Comparison of ENCODE assay signal across 23 cellular contexts in genomic region chr22:49350441-49351121, GRCh38.
DNase-seq lines count a peak whose midpoint lies in the region; TF ChIP-seq lines count a peak whose summit lies in the region.
"Had no signal": no experiment of that assay in that cellular context is flagged by ENCODE, and none has a peak within 500 bp of the region (broad histone marks: within the 10 kb centered on the region; RNA-seq: fewer than 3 reads in every experiment).

No MANE protein-coding gene starts in this region.

- H3K36me3 ChIP-seq in OCI-LY7 (ENCODE audit: insufficient read depth, low read length): no peaks in the 10 kb centered on the region
- H3K36me3 ChIP-seq: colonic mucosa, gastroesophageal sphincter, left ventricle myocardium inferior had no signal

- POLR2A ChIA-PET in OCI-LY7 (lab: Charles Lee): interaction anchor here (0.5 to 2.3 kb wide), 4 partner anchors 10 to 38 kb away, joined by 3 to 15 read pairs (median 3); no protein-coding TSS in a partner anchor

- intact Hi-C loops in OCI-LY7 (cut with micrococcal nuclease; ENCODE audit: unreplicated experiment): loop anchor here (2.0 to 10.0 kb wide), 4 partner anchors 30 to 584 kb away; no protein-coding TSS in a partner anchor

- H3K4me2 ChIP-seq in OCI-LY7 (ENCODE audit: low read length): peak overlapping the region; percentile 73
- H3K4me2 ChIP-seq: PC-9 had no signal

- peaks cover 70% of the 10 kb centered on the region for H3K4me1 ChIP-seq in OCI-LY7 (ENCODE audit: insufficient read depth, low read length, poor library complexity, severe bottlenecking)
- H3K4me1 ChIP-seq: colonic mucosa, gastroesophageal sphincter, left ventricle myocardium inferior, parathyroid adenoma had no signal

- H4K20me1 ChIP-seq in OCI-LY7 (ENCODE audit: insufficient read depth, low read length): no peaks in the 10 kb centered on the region

- H3K9me3 ChIP-seq in OCI-LY7 (ENCODE audit: low read length): no peaks in the 10 kb centered on the region
- H3K9me3 ChIP-seq: colonic mucosa, gastroesophageal sphincter, left ventricle myocardium inferior had no signal

- H3K27ac ChIP-seq in OCI-LY7 (ENCODE audit: low read depth, low read length, poor library complexity, severe bottlenecking): peak overlapping the region; percentile 98
- H3K27ac ChIP-seq: colonic mucosa, epithelial cell of prostate, gastroesophageal sphincter, GM23248, left ventricle myocardium inferior, parathyroid adenoma, PC-9, SK-N-MC had no signal

- H3K36me3 Mint-ChIP-seq in progenitor cell of endocrine pancreas (ENCODE audit: insufficient read depth): no peaks in the 10 kb centered on the region
- H3K36me3 Mint-ChIP-seq: activated naive CD4-positive, alpha-beta T cell treated with anti-CD3 and anti-CD28 coated beads, Interleukin-2, amount 10 ng/mL, durations not matched to agents 7 days and 5 days had no signal

- peaks cover 26% of the 10 kb centered on the region for H3K27me3 Mint-ChIP-seq in progenitor cell of endocrine pancreas

- no peaks in the 10 kb centered on the region for H3K9me2 ChIP-seq in OCI-LY7 (ENCODE audit: insufficient read depth, low read length)

- H3K4me1 Mint-ChIP-seq in progenitor cell of endocrine pancreas (ENCODE audit: low read depth): no peaks in the 10 kb centered on the region
- H3K4me1 Mint-ChIP-seq: activated CD4-positive, alpha-beta T cell treated with anti-CD3 and anti-CD28 coated beads, Interleukin-2, amount 10 ng/mL, durations not matched to agents 24 days and 14 days; activated naive CD4-positive, alpha-beta T cell treated with anti-CD3 and anti-CD28 coated beads, Interleukin-2, amount 10 ng/mL, durations not matched to agents 7 days and 5 days had no signal

- H2AFZ ChIP-seq in OCI-LY7 (ENCODE audit: low read length): peak overlapping the region; percentile 70; the same call in 1 of the 2 replicates
- H2AFZ ChIP-seq: GM23248, parathyroid adenoma, PC-9 had no signal

- no peaks in the 10 kb centered on the region for H3K79me2 ChIP-seq in OCI-LY7 (ENCODE audit: insufficient read depth, low read depth, low read length)
- H3K79me2 ChIP-seq: parathyroid adenoma had no signal

- TF ChIP-seq CTCF in GM12872 (IDR thresholded peaks at IDR 0.05; ENCODE audit: insufficient read depth, low read depth, low read length): 0 out of 3 replicates have a peak, but pooled peaks have one; percentile 9
- TF ChIP-seq CTCF in OCI-LY7 (conservative IDR thresholded peaks at IDR 0.05; ENCODE audit: low read length): peak; percentile 75
- no peak for TF ChIP-seq CTCF in progenitor cell of endocrine pancreas (IDR thresholded peaks at IDR 0.05; ENCODE audit: unreplicated experiment)

- CTCF ChIA-PET in OCI-LY7 (lab: Charles Lee; ENCODE audit: unreplicated experiment): no interaction called here

- H3K4me3 ChIP-seq in OCI-LY7 (ENCODE audit: low read depth, low read length, poor library complexity, severe bottlenecking): peak overlapping the region; percentile 54
- H3K4me3 ChIP-seq: colonic mucosa, gastroesophageal sphincter, GM23248, left ventricle myocardium inferior, PC-9, SK-N-MC had no signal

- peak; percentile 15 for DNase-seq in A172 (ENCODE audit: low spot score)
- DNase-seq in OCI-LY7 (ENCODE audit: low spot score): peak; percentile 83
- DNase-seq in foreskin melanocyte: peak; percentile 46
- DNase-seq in stimulated activated CD4-positive, alpha-beta T cell treated with anti-CD3 and anti-CD28 coated beads, Interleukin-2, amount 100 ng/mL, for 48 hours: no peak
- DNase-seq in progenitor cell of endocrine pancreas (ENCODE audit: low spot score, unreplicated experiment): no peak
- no peak for DNase-seq in epidermal melanocyte (ENCODE audit: insufficient read length, low spot score)
- DNase-seq in GM19238 (ENCODE audit: insufficient read length, low spot score): no peak
- DNase-seq: activated CD4-positive, alpha-beta T cell treated with anti-CD3 and anti-CD28 coated beads, Interleukin-2, amount 10 ng/mL, durations not matched to agents 24 days and 14 days; activated CD8-positive, alpha-beta memory T cell treated with anti-CD3 and anti-CD28 coated beads, Interleukin-2, amount 50 U/mL, for 48 hours; activated naive CD4-positive, alpha-beta T cell treated with anti-CD3 and anti-CD28 coated beads, Interleukin-2, amount 10 ng/mL, durations not matched to agents 7 days and 5 days; colonic mucosa; COR-L47; GM23248; left ventricle myocardium inferior; NCI-H1048; PC-9; small intestine; T1000 had no signal

- no peak overlapping the region for H3K4me3 Mint-ChIP-seq in progenitor cell of endocrine pancreas (ENCODE audit: low read depth)
- H3K4me3 Mint-ChIP-seq: activated CD4-positive, alpha-beta T cell treated with anti-CD3 and anti-CD28 coated beads, Interleukin-2, amount 10 ng/mL, durations not matched to agents 24 days and 14 days; activated naive CD4-positive, alpha-beta T cell treated with anti-CD3 and anti-CD28 coated beads, Interleukin-2, amount 10 ng/mL, durations not matched to agents 7 days and 5 days had no signal

- no TSS peak for BruUV-seq in OCI-LY7 (replicated peaks; lab: Mats Ljungman, UMichigan)

- no peaks in the 10 kb centered on the region for H3K9me3 Mint-ChIP-seq in progenitor cell of endocrine pancreas (ENCODE audit: low read depth)
- H3K9me3 Mint-ChIP-seq: activated CD4-positive, alpha-beta T cell treated with anti-CD3 and anti-CD28 coated beads, Interleukin-2, amount 10 ng/mL, durations not matched to agents 24 days and 14 days; activated naive CD4-positive, alpha-beta T cell treated with anti-CD3 and anti-CD28 coated beads, Interleukin-2, amount 10 ng/mL, durations not matched to agents 7 days and 5 days had no signal

- H3K27ac Mint-ChIP-seq in progenitor cell of endocrine pancreas: no peak overlapping the region
- H3K27ac Mint-ChIP-seq: activated CD4-positive, alpha-beta T cell treated with anti-CD3 and anti-CD28 coated beads, Interleukin-2, amount 10 ng/mL, durations not matched to agents 24 days and 14 days; activated naive CD4-positive, alpha-beta T cell treated with anti-CD3 and anti-CD28 coated beads, Interleukin-2, amount 10 ng/mL, durations not matched to agents 7 days and 5 days had no signal

Comparison
In these comparisons a context has a peak if more than half of its experiments do, and no peak if none do; other contexts are left out.
1. DNase-seq: peak in A172 (single experiment), OCI-LY7 (single experiment) and foreskin melanocyte (single experiment); none in stimulated activated CD4-positive, alpha-beta T cell treated with anti-CD3 and anti-CD28 coated beads, Interleukin-2, amount 100 ng/mL, for 48 hours (0 of 2), progenitor cell of endocrine pancreas (single experiment), epidermal melanocyte (single experiment) and GM19238 (single experiment).